In the genomic region with DNA sequence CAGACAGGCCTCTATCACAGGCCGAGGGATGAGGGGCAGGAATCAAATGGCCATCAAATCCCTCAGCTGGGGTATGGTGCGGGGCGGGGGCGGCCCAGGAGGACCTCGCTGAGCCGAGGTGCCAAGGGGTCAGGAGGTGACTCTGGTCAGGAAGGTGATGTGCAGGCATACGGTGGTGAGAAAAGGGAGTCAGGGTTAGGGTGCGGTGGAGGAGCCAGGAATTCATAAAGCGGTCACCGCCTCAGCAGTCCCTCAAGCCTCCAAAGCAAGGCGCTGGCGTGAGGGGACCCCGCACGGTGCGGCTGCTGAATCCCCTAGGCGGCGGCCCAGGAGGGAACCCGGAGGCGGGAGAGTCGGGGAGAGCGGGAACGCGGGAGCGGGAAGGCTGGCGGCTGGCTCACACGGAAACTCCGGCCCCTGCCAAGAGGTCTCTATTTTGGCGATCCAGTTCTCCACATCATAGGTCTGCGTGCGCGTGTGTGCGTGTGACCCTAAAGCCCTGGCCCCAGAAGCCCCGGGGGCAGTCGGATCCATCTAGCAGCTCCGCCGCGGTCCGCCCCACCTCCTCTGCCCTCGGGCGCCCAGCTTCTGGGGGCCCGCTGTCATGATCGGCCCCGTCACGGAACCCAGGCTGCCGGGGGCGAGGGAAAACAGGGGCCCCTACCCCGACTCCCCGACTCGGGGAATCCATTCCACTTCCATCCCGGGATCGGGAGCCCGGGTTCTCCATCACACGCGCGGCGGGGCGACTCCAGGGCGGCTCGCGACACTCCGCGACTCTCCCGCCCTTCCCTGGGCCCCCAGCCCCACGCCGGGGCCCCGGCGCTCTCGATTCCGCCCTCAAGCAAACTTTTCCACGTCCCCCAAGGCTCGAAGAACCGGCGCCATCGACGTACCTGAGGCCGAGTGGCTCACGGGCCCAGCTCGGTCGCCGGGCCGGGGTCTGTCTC, we compare ENCODE assay signal across 7 cellular contexts.
DNase-seq lines count a peak whose midpoint lies in the region; ATAC-seq lines count a peak whose summit lies in the region.

No MANE protein-coding gene starts in this region.

- CTCF ChIA-PET in activated naive CD4-positive, alpha-beta T cell treated with anti-CD3 and anti-CD28 coated beads, Interleukin-2, amount 10 ng/mL, durations not matched to agents 7 days and 5 days (lab: Charles Lee) = interaction anchor here (0.9 to 1.3 kb wide), 3 partner anchors 11 to 30 kb away, joined by 3 to 5 read pairs (median 3); no protein-coding TSS in a partner anchor

- peaks cover 31% of the 10 kb centered on the region for H3K4me1 Mint-ChIP-seq in activated naive CD4-positive, alpha-beta T cell treated with anti-CD3 and anti-CD28 coated beads, Interleukin-2, amount 10 ng/mL, durations not matched to agents 7 days and 5 days
- H3K4me1 Mint-ChIP-seq in stimulated activated naive B cell treated with anti-CD40 and anti-IgM and Interleukin-4, amounts not matched to agents 10 μg/mL and 1 μg/mL and 100 μg/mL, for 72 hours = peaks cover 25 to 51% of the 10 kb centered on the region in 2 donors

- peaks cover 2% of the 10 kb centered on the region; the same call in 1 of the 2 replicates for H3K4me1 ChIP-seq in iPS DF 6.9 (ENCODE audit: control insufficient read depth, insufficient read depth, low read length)

- H3K4me3 ChIP-seq in iPS DF 6.9 (ENCODE audit: low read length) = peak overlapping the region; percentile 19; the same call in 1 of the 2 replicates

- WGBS in iPS DF 6.9 (ENCODE audit: insufficient coverage, insufficient read length) = no CpG with 5 or more reads among the region's 81 CpGs

- peaks cover 17% of the 10 kb centered on the region for H3K27me3 ChIP-seq in iPS DF 6.9 (ENCODE audit: control insufficient read depth, insufficient read depth, low read length)

- no peaks in the 10 kb centered on the region for H3K9me3 ChIP-seq in iPS DF 6.9 (ENCODE audit: control insufficient read depth, insufficient read depth, low read length)

- H3K36me3 ChIP-seq in iPS DF 6.9 (ENCODE audit: control insufficient read depth, insufficient read depth, low read length) = no peaks in the 10 kb centered on the region

- no peak for DNase-seq in activated naive CD4-positive, alpha-beta T cell treated with anti-CD3 and anti-CD28 coated beads, Interleukin-2, amount 10 ng/mL, durations not matched to agents 7 days and 5 days
- DNase-seq in iPS DF 6.9 (ENCODE audit: low read depth, low spot score) = no peak
- no peak for DNase-seq in stimulated activated naive B cell treated with anti-CD40 and anti-IgM and Interleukin-4, amounts not matched to agents 10 μg/mL and 1 μg/mL and 100 μg/mL, for 72 hours
- no peak for DNase-seq in NCI-H774 (lab: John Stamatoyannopoulos, UW)
- no peak for DNase-seq in NCI-H82 treated with DMSO at 0.1 percent for 48 hours (lab: John Stamatoyannopoulos, UW; ENCODE audit: unreplicated experiment)

- peak; percentile 5 for ATAC-seq in GM19035 (IDR thresholded peaks at IDR 0.05; ENCODE audit: unreplicated experiment)
- peak; percentile 8 for ATAC-seq in HG03432 (IDR thresholded peaks at IDR 0.05; ENCODE audit: unreplicated experiment)
- ATAC-seq in stimulated activated naive B cell treated with anti-CD40 and anti-IgM and Interleukin-4, amounts not matched to agents 10 μg/mL and 1 μg/mL and 100 μg/mL, for 72 hours (replicated peaks) = peak; percentile 31 to 32

- no peaks in the 10 kb centered on the region for H3K9me3 Mint-ChIP-seq in activated naive CD4-positive, alpha-beta T cell treated with anti-CD3 and anti-CD28 coated beads, Interleukin-2, amount 10 ng/mL, durations not matched to agents 7 days and 5 days
- H3K9me3 Mint-ChIP-seq in stimulated activated naive B cell treated with anti-CD40 and anti-IgM and Interleukin-4, amounts not matched to agents 10 μg/mL and 1 μg/mL and 100 μg/mL, for 72 hours = no peaks in the 10 kb centered on the region

- peak overlapping the region; percentile 83 for H3K27ac Mint-ChIP-seq in activated naive CD4-positive, alpha-beta T cell treated with anti-CD3 and anti-CD28 coated beads, Interleukin-2, amount 10 ng/mL, durations not matched to agents 7 days and 5 days
- peak overlapping the region; percentile 92 for H3K27ac Mint-ChIP-seq in stimulated activated naive B cell treated with anti-CD40 and anti-IgM and Interleukin-4, amounts not matched to agents 10 μg/mL and 1 μg/mL and 100 μg/mL, for 72 hours

- no peak overlapping the region for H3K27ac ChIP-seq in iPS DF 6.9 (ENCODE audit: low read length)

- H3K27me3 Mint-ChIP-seq in activated naive CD4-positive, alpha-beta T cell treated with anti-CD3 and anti-CD28 coated beads, Interleukin-2, amount 10 ng/mL, durations not matched to agents 7 days and 5 days = peaks cover 13% of the 10 kb centered on the region
- no peaks in the 10 kb centered on the region for H3K27me3 Mint-ChIP-seq in stimulated activated naive B cell treated with anti-CD40 and anti-IgM and Interleukin-4, amounts not matched to agents 10 μg/mL and 1 μg/mL and 100 μg/mL, for 72 hours

- H3K36me3 Mint-ChIP-seq in activated naive CD4-positive, alpha-beta T cell treated with anti-CD3 and anti-CD28 coated beads, Interleukin-2, amount 10 ng/mL, durations not matched to agents 7 days and 5 days = peaks cover 11% of the 10 kb centered on the region
- peaks cover 10 to 11% of the 10 kb centered on the region in 2 donors for H3K36me3 Mint-ChIP-seq in stimulated activated naive B cell treated with anti-CD40 and anti-IgM and Interleukin-4, amounts not matched to agents 10 μg/mL and 1 μg/mL and 100 μg/mL, for 72 hours

- peak overlapping the region; percentile 95 for H3K4me3 Mint-ChIP-seq in activated naive CD4-positive, alpha-beta T cell treated with anti-CD3 and anti-CD28 coated beads, Interleukin-2, amount 10 ng/mL, durations not matched to agents 7 days and 5 days
- H3K4me3 Mint-ChIP-seq in stimulated activated naive B cell treated with anti-CD40 and anti-IgM and Interleukin-4, amounts not matched to agents 10 μg/mL and 1 μg/mL and 100 μg/mL, for 72 hours = peak overlapping the region; percentile 93 to 98
